ENCODE assay signal across 17 cellular contexts in genomic region chr1:148160048-148160395, GRCh38. TPM values are rescaled to one million over a fixed set of nuclear protein-coding genes. Genes with fewer than 3 reads are reported as not detected.
DNase-seq lines count a peak whose midpoint lies in the region; ATAC-seq, FAIRE-seq and TF ChIP-seq lines count a peak whose summit lies in the region.
"Had no signal": no experiment of that assay in that cellular context is flagged by ENCODE, and none has a peak within 500 bp of the region (broad histone marks: within the 10 kb centered on the region; RNA-seq: fewer than 3 reads in every experiment).

No MANE protein-coding gene starts in this region.

- H3K27me3 ChIP-seq in right cardiac atrium (ENCODE audit: control insufficient read depth, insufficient read depth), result no peaks in the 10 kb centered on the region
- H3K27me3 ChIP-seq in right atrium auricular region, result peaks cover 0 to 17% of the 10 kb centered on the region in 2 donors
- H3K27me3 ChIP-seq in dorsolateral prefrontal cortex, result peaks cover 0 to 61% (median 37%) of the 10 kb centered on the region in 45 donors
- no peaks in the 10 kb centered on the region for H3K27me3 ChIP-seq in neural progenitor cell

- ATAC-seq in right cardiac atrium, result peak in 1 of 2 donors; percentile 13
- no peak for ATAC-seq in WTC11
- ATAC-seq: A549, PC-3 had no signal

- WGBS in right cardiac atrium, result 55% methylated on average over 16 of the region's 16 CpGs

- no peak overlapping the region for H3K4me2 ChIP-seq in neural progenitor cell
- H3K4me2 ChIP-seq: A549 had no signal

- H3K4me1 Mint-ChIP-seq in WTC11 (peaks cover 33% of the 10 kb centered on the region), neural progenitor cell (peaks cover 11% of the 10 kb centered on the region)

- H3K27ac ChIP-seq in right cardiac atrium (ENCODE audit: low read length) (no peak overlapping the region), right atrium auricular region (no peak overlapping the region), dorsolateral prefrontal cortex (no peak overlapping the region), neural progenitor cell (no peak overlapping the region)
- H3K27ac ChIP-seq: A549 had no signal

- H3K9me3 ChIP-seq in right cardiac atrium (ENCODE audit: control insufficient read depth, low read length) (no peaks in the 10 kb centered on the region), right atrium auricular region (no peaks in the 10 kb centered on the region), neural progenitor cell (ENCODE audit: low read depth) (no peaks in the 10 kb centered on the region)
- H3K9me3 ChIP-seq: A549 had no signal

- H3K4me1 ChIP-seq in right cardiac atrium (ENCODE audit: control insufficient read depth, insufficient read depth, low read length), result no peaks in the 10 kb centered on the region
- H3K4me1 ChIP-seq in right atrium auricular region, result no peaks in the 10 kb centered on the region
- H3K4me1 ChIP-seq in neural progenitor cell, result peaks cover 3% of the 10 kb centered on the region
- H3K4me1 ChIP-seq: A549 had no signal

- H3K36me3 ChIP-seq in right atrium auricular region (no peaks in the 10 kb centered on the region), neural progenitor cell (no peaks in the 10 kb centered on the region)

- H3K4me3 Mint-ChIP-seq in WTC11 (no peak overlapping the region), neural progenitor cell (no peak overlapping the region)
- H3K4me3 Mint-ChIP-seq: HFFc6 had no signal

- no peaks in the 10 kb centered on the region for H4K20me1 ChIP-seq in neural progenitor cell (ENCODE audit: low read depth)

- H3K36me3 Mint-ChIP-seq in WTC11 (no peaks in the 10 kb centered on the region), neural progenitor cell (no peaks in the 10 kb centered on the region)

- H3F3A ChIP-seq in neural progenitor cell (ENCODE audit: low read depth), result peaks cover 4% of the 10 kb centered on the region

- intact Hi-C loops in right cardiac atrium (cut with DNase I) (no loop called here), dorsolateral prefrontal cortex (cut with DNase I) (no loop called here)

- POLR2A ChIA-PET in WTC11 (lab: Charles Lee), result interaction anchor here (1.4 kb wide), 1 partner anchor 103 kb away, joined by 6 read pairs; no protein-coding TSS in a partner anchor

- no peaks in the 10 kb centered on the region for H3K79me2 ChIP-seq in neural progenitor cell (ENCODE audit: low read depth)

- no peak for TF ChIP-seq CTCF in right atrium auricular region (IDR thresholded peaks at IDR 0.05)
- TF ChIP-seq CTCF in WTC11 (IDR thresholded peaks at IDR 0.05), result no peak
- TF ChIP-seq CTCF in dorsolateral prefrontal cortex (IDR thresholded peaks at IDR 0.05 in 54 of 56, conservative IDR thresholded peaks at IDR 0.05 in 2 of 56; ENCODE audit: low read depth in 1 of 56, partially characterized antibody in 56 of 56), result no peak
- no peak for TF ChIP-seq CTCF in neural progenitor cell (IDR thresholded peaks at IDR 0.05)

- H3K27me3 Mint-ChIP-seq in WTC11 (ENCODE audit: low read depth) (no peaks in the 10 kb centered on the region; the same call in 1 of the 2 replicates), neural progenitor cell (ENCODE audit: insufficient read depth, low read depth) (peaks cover 5% of the 10 kb centered on the region)

- H3K27ac Mint-ChIP-seq in WTC11 (peak overlapping the region; percentile 27; the same call in 1 of the 2 replicates), neural progenitor cell (no peak overlapping the region)
- H3K27ac Mint-ChIP-seq: HFFc6 had no signal

- no peak overlapping the region for H2AFZ ChIP-seq in neural progenitor cell (replicated peaks)

- H3K9me3 Mint-ChIP-seq in WTC11, result no peaks in the 10 kb centered on the region
- H3K9me3 Mint-ChIP-seq in neural progenitor cell, result peaks cover 13% of the 10 kb centered on the region

- DNase-seq in right cardiac atrium (peak in 2 of 3 donors; percentile 32 to 40), right atrium auricular region (ENCODE audit: low spot score) (no peak), WTC11 (ENCODE audit: low spot score) (no peak), iPS-NIHi11 (ENCODE audit: low spot score) (peak; percentile 5), dorsolateral prefrontal cortex (no peak), RCC 7860 (ENCODE audit: low spot score) (no peak), neural progenitor cell (ENCODE audit: low spot score) (no peak)
- DNase-seq: C1 segment of cervical spinal cord, GOT3, HFFc6, NCI-H1092, NCI-H146, NCI-H2081, NCI-H510A, NCI-H774, PC-3 had no signal

- no peak overlapping the region for H3K9ac ChIP-seq in neural progenitor cell

- FAIRE-seq in RCC 7860 (lab: Jason Lieb, UNC), result no peak
- FAIRE-seq: A549 had no signal

- H3K4me3 ChIP-seq in right cardiac atrium (ENCODE audit: low read length) (no peak overlapping the region), right atrium auricular region (no peak overlapping the region), dorsolateral prefrontal cortex (peak overlapping the region in 16 of 59 donors; percentile 5 to 51 (median 23)), neural progenitor cell (no peak overlapping the region)
- H3K4me3 ChIP-seq: A549 had no signal

- CTCF ChIA-PET in WTC11 (lab: Charles Lee), result no interaction called here

TF ChIP-seq in WTC11, 78 proteins besides CTCF, POLR2A, EP300 and RAD21:
- TF ChIP-seq JUN (CRISPR knock-in tag; IDR thresholded peaks at IDR 0.05) (no peak), CBFB (CRISPR knock-in tag; IDR thresholded peaks at IDR 0.05; ENCODE audit: low read depth) (no peak), TP53 (CRISPR knock-in tag; IDR thresholded peaks at IDR 0.05) (no peak), ATF6 (CRISPR knock-in tag; IDR thresholded peaks at IDR 0.05) (no peak), GABPB1 (CRISPR knock-in tag; IDR thresholded peaks at IDR 0.05) (no peak), ZNF671 (CRISPR knock-in tag; IDR thresholded peaks at IDR 0.05) (no peak), GRHL2 (CRISPR knock-in tag; IDR thresholded peaks at IDR 0.05; ENCODE audit: insufficient replicate concordance, severe bottlenecking) (no peak)
- TF ChIP-seq, protein P1, sequence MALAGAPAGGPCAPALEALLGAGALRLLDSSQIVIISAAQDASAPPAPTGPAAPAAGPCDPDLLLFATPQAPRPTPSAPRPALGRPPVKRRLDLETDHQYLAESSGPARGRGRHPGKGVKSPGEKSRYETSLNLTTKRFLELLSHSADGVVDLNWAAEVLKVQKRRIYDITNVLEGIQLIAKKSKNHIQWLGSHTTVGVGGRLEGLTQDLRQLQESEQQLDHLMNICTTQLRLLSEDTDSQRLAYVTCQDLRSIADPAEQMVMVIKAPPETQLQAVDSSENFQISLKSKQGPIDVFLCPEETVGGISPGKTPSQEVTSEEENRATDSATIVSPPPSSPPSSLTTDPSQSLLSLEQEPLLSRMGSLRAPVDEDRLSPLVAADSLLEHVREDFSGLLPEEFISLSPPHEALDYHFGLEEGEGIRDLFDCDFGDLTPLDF (CRISPR knock-in tag; IDR thresholded peaks at IDR 0.05), result no peak

RNA-seq across cellular contexts. Expression of gene NBPF11, which starts 7.9 kb away (rescaled TPM):
- total RNA-seq in right cardiac atrium, result 1 to 10 TPM; 4.1 to 5.1 (median 4.2) TPM
- polyA plus RNA-seq in right cardiac atrium, result 3.2 TPM
- 1 to 10 TPM; 1.9 to 2.2 TPM for total RNA-seq in right atrium auricular region
- total RNA-seq in WTC11 (2021), result 10.5 to 11.2 TPM (median 10.9 TPM) in 3 replicates
- total RNA-seq in dorsolateral prefrontal cortex, result 10 to 100 TPM in 106 of 120 experiments, 1 to 10 TPM in 14; 7.6 to 24.1 (median 13.1) TPM
- total RNA-seq in neural progenitor cell (ENCODE audit: low replicate concordance), result 9.1 TPM in 2 replicates

Comparison
In these comparisons a context has a peak if more than half of its experiments do, and no peak if none do; other contexts are left out.
1. DNase-seq: peak in right cardiac atrium (2 of 3) and iPS-NIHi11 (single experiment); none in right atrium auricular region (single experiment), WTC11 (single experiment), dorsolateral prefrontal cortex (0 of 10), RCC 7860 (single experiment) and neural progenitor cell (single experiment).